20 cellular contexts compared by ENCODE assay signal in genomic region chr16:8848231-8848938, GRCh38. TPM values are rescaled to one million over a fixed set of nuclear protein-coding genes. Genes with fewer than 3 reads are reported as not detected.
A peak's percentile ranks its signal among the peaks of the same experiment; 100 is the strongest.
DNase-seq lines count a peak whose midpoint lies in the region; ATAC-seq, FAIRE-seq and TF ChIP-seq lines count a peak whose summit lies in the region.
"Had no signal": no experiment of that assay in that cellular context is flagged by ENCODE, and none has a peak within 500 bp of the region (broad histone marks: within the 10 kb centered on the region; RNA-seq: fewer than 3 reads in every experiment).

No MANE protein-coding gene starts in this region.

- H3K4me2 ChIP-seq in HepG2 (ENCODE audit: low read depth, low read length) (no peak overlapping the region), mesendoderm (ENCODE audit: low read length) (no peak overlapping the region)

- H4K20me1 ChIP-seq in HepG2 (ENCODE audit: insufficient read depth, low read length): peaks cover 74% of the 10 kb centered on the region

- H3K4me3 Mint-ChIP-seq in natural killer cell: no peak overlapping the region
- H3K4me3 Mint-ChIP-seq: central memory CD8-positive, alpha-beta T cell had no signal

- H3K79me2 ChIP-seq in HepG2 (ENCODE audit: insufficient read depth, low read length) (peaks cover 20% of the 10 kb centered on the region), mesendoderm (ENCODE audit: control insufficient read depth, insufficient read depth, low read length) (peaks cover 2% of the 10 kb centered on the region)

- no peak overlapping the region for H3K27ac Mint-ChIP-seq in natural killer cell

- H3K36me3 Mint-ChIP-seq in natural killer cell: no peaks in the 10 kb centered on the region

- ATAC-seq in HepG2 (no peak), right lobe of liver (no peak), HG02970 (IDR thresholded peaks at IDR 0.05; ENCODE audit: low FRiP score, unreplicated experiment) (no peak), natural killer cell (no peak)

- no peak overlapping the region for H2AK5ac ChIP-seq in mesendoderm (ENCODE audit: low read length)

- H3K27me3 Mint-ChIP-seq in natural killer cell (ENCODE audit: low read depth in 2 of 2): no peaks in the 10 kb centered on the region
- H3K27me3 Mint-ChIP-seq: central memory CD8-positive, alpha-beta T cell had no signal

- no peaks in the 10 kb centered on the region for H3K9me3 Mint-ChIP-seq in natural killer cell
- H3K9me3 Mint-ChIP-seq: central memory CD8-positive, alpha-beta T cell had no signal

- H3K18ac ChIP-seq in mesendoderm (ENCODE audit: low read length): no peak overlapping the region

- no peak overlapping the region for H3K4ac ChIP-seq in mesendoderm (ENCODE audit: low read depth, low read length)

- H2BK15ac ChIP-seq in mesendoderm (replicated peaks; ENCODE audit: low read depth): no peak overlapping the region

- no peak; a peak in 1 of 4 replicates for TF ChIP-seq POLR2A in HepG2 (IDR thresholded peaks at IDR 0.05; ENCODE audit: insufficient read depth in 1 of 2, low read depth in 2 of 2, low read length in 2 of 2)
- TF ChIP-seq POLR2A in right lobe of liver (IDR thresholded peaks at IDR 0.05): no peak

- POLR2A ChIA-PET in HepG2 (lab: Yijun Ruan, JAX): interaction anchor here (0.6 to 1.0 kb wide), 2 partner anchors 15 to 45 kb away, joined by 3 to 5 read pairs; no protein-coding TSS in a partner anchor

- DNase-seq in HepG2 (ENCODE audit: low spot score): no peak
- DNase-seq in right lobe of liver: no peak
- no peak for DNase-seq in caudate nucleus (lab: John Stamatoyannopoulos, UW)
- DNase-seq in mesendoderm: no peak
- DNase-seq in SKM-1 treated with dmso at 0.1 percent for 144 hours (lab: John Stamatoyannopoulos, UW; ENCODE audit: unreplicated experiment): no peak
- DNase-seq in natural killer cell: no peak
- DNase-seq in SJCRH30: no peak
- DNase-seq: activated naive CD4-positive, alpha-beta T cell treated with anti-CD3 and anti-CD28 coated beads, Interleukin-2, amount 50 U/mL, for 16 hours; DMS79; erythroblast; hippocampal formation; NCI-H1436 treated with DMSO at 0.1 percent for 48 hours; NCI-H526 treated with DMSO at 0.1 percent for 48 hours; SIG-M5 had no signal

- CTCF ChIA-PET in HepG2 (lab: Yijun Ruan, JAX; ENCODE audit: low intra/inter-chr PET ratio, low total read pairs): no interaction called here

- TF ChIP-seq EP300 in HepG2 (IDR thresholded peaks at IDR 0.05; ENCODE audit: low read depth in 2 of 2, low read length in 2 of 2): no peak
- TF ChIP-seq EP300 in HepG2 (CRISPR knock-in tag; IDR thresholded peaks at IDR 0.05; ENCODE audit: borderline replicate concordance): no peak

- no peak overlapping the region for H4K8ac ChIP-seq in mesendoderm (ENCODE audit: low read depth, low read length)

- no peak overlapping the region for H3K23ac ChIP-seq in mesendoderm (ENCODE audit: low read length)

- intact Hi-C loops in HepG2 (cut with micrococcal nuclease; ENCODE audit: unreplicated experiment) (no loop called here), right lobe of liver (cut with DNase I) (no loop called here), natural killer cell (cut with micrococcal nuclease) (no loop called here)

- no peak overlapping the region for H3K56ac ChIP-seq in mesendoderm (ENCODE audit: low read length)

- TF ChIP-seq CTCF in HepG2 (CRISPR knock-in tag; IDR thresholded peaks at IDR 0.05) (no peak), right lobe of liver (IDR thresholded peaks at IDR 0.05) (no peak), natural killer cell (IDR thresholded peaks at IDR 0.05) (no peak)

- H3K9ac ChIP-seq in HepG2 (ENCODE audit: insufficient read depth, low read depth, low read length) (no peak overlapping the region), mesendoderm (ENCODE audit: low read length) (no peak overlapping the region)

- H3K27ac ChIP-seq in HepG2 (ENCODE audit: extremely low read length, insufficient read depth, low read length): no peak overlapping the region
- no peak overlapping the region for H3K27ac ChIP-seq in right lobe of liver
- peak overlapping the region; percentile 87 for H3K27ac ChIP-seq in caudate nucleus (ENCODE audit: low read depth, low read length)
- H3K27ac ChIP-seq in mesendoderm (ENCODE audit: low read depth, low read length): peak overlapping the region; percentile 13
- H3K27ac ChIP-seq in SJCRH30: no peak overlapping the region
- H3K27ac ChIP-seq: tibial artery had no signal

- H3K36me3 ChIP-seq in HepG2 (replicated peaks in 1 of 2; ENCODE audit: control insufficient read depth in 1 of 2, insufficient read depth in 2 of 2, low read length in 2 of 2): peaks cover 45 to 73% of the 10 kb centered on the region in 2 experiments
- peaks cover 0 to 8% (median 6%) of the 10 kb centered on the region in 4 donors for H3K36me3 ChIP-seq in right lobe of liver
- peaks cover 11% of the 10 kb centered on the region for H3K36me3 ChIP-seq in mesendoderm (ENCODE audit: control insufficient read depth, insufficient read depth, low read length)
- H3K36me3 ChIP-seq in SJCRH30: peaks cover 40% of the 10 kb centered on the region

- no peak for TF ChIP-seq RAD21 in HepG2 (CRISPR knock-in tag; IDR thresholded peaks at IDR 0.05)

- H3K79me1 ChIP-seq in mesendoderm (ENCODE audit: low read length): peaks cover 7% of the 10 kb centered on the region

- H3K27me3 ChIP-seq in HepG2 (ENCODE audit: control insufficient read depth in 1 of 2, insufficient read depth in 2 of 2, low read length in 2 of 2): no peaks in the 10 kb centered on the region
- H3K27me3 ChIP-seq in right lobe of liver: no peaks in the 10 kb centered on the region
- no peaks in the 10 kb centered on the region for H3K27me3 ChIP-seq in mesendoderm (ENCODE audit: insufficient read depth, low read length, poor library complexity)
- H3K27me3 ChIP-seq in SJCRH30: no peaks in the 10 kb centered on the region
- H3K27me3 ChIP-seq: tibial artery had no signal

- H3K4me1 ChIP-seq in HepG2 (ENCODE audit: insufficient read depth, low read length) (peaks cover 31% of the 10 kb centered on the region), right lobe of liver (peaks cover 0 to 29% (median 9%) of the 10 kb centered on the region in 4 donors), mesendoderm (ENCODE audit: control insufficient read depth, low read depth, low read length) (no peaks in the 10 kb centered on the region), SJCRH30 (peaks cover 5% of the 10 kb centered on the region; the same call in 1 of the 2 replicates)

- H2AFZ ChIP-seq in HepG2 (ENCODE audit: low read length): no peak overlapping the region

- H2BK5ac ChIP-seq in mesendoderm (ENCODE audit: low read length): no peak overlapping the region

- H3K4me3 ChIP-seq in HepG2 (replicated peaks in 1 of 3; ENCODE audit: insufficient read depth in 1 of 3, low read depth in 2 of 3, low read length in 3 of 3): no peak overlapping the region
- H3K4me3 ChIP-seq in right lobe of liver: no peak overlapping the region
- H3K4me3 ChIP-seq in mesendoderm (ENCODE audit: low read length): no peak overlapping the region
- H3K4me3 ChIP-seq in SJCRH30: no peak overlapping the region
- H3K4me3 ChIP-seq: tibial artery had no signal

- BruUV-seq in HepG2 (replicated peaks; lab: Mats Ljungman, UMichigan): TSS peak; percentile 8

- H4K5ac ChIP-seq in mesendoderm (ENCODE audit: low read length): no peak overlapping the region

- peaks cover 31 to 45% of the 10 kb centered on the region in 2 donors for H3K4me1 Mint-ChIP-seq in natural killer cell

- H3K9me3 ChIP-seq in HepG2 (ENCODE audit: low read length) (no peaks in the 10 kb centered on the region), right lobe of liver (no peaks in the 10 kb centered on the region), SJCRH30 (replicated peaks) (no peaks in the 10 kb centered on the region)
- H3K9me3 ChIP-seq: tibial artery had no signal

- in situ Hi-C loops in HepG2 (cut with HindIII; ENCODE audit: extremely low pct_ligation_motif_present, low pct_unique_long_range_greater_than_20kb): no loop called here

- WGBS in HepG2 (ENCODE audit: low lambda C conversion rate): 95% methylated on average over 24 of the region's 26 CpGs
- 88% methylated on average over 8 of the region's 26 CpGs for WGBS in right lobe of liver (ENCODE audit: insufficient coverage, low coverage, low lambda C conversion rate, missing lambda C conversion rate)
- no CpG with 5 or more reads among the region's 26 CpGs for WGBS in mesendoderm (ENCODE audit: extremely low coverage, insufficient coverage, low lambda C conversion rate)

- H2BK120ac ChIP-seq in mesendoderm (ENCODE audit: low read depth, low read length): no peak overlapping the region

- FAIRE-seq in HepG2 (lab: Jason Lieb, UNC): no peak
- FAIRE-seq: GM19239 had no signal

RNA-seq across cellular contexts. Expression of gene CARHSP1, which starts 20.4 kb away (rescaled TPM):
- total RNA-seq in HepG2 (2016; rRNA removed; fragmentation: Illumina TruSeq; extraction: Trizol) (345 and 349 TPM in 2 replicates), right lobe of liver (100 to 1,000 TPM in 1 of 6 experiments, 10 to 100 TPM in 5; 61.5 to 132 (median 73.1) TPM), natural killer cell (10 to 100 TPM; 59.0 to 70.0 (median 60.1) TPM)
- 202 and 227 TPM in 2 replicates for total RNA-seq in HepG2 (2016; cell fraction: cytosol; rRNA removed; fragmentation: Illumina TruSeq; extraction: Trizol; ENCODE audit: low read depth)
- 351 and 370 TPM in 2 replicates for total RNA-seq in HepG2 (2016; cell fraction: insoluble cytoplasmic fraction; rRNA removed; fragmentation: Illumina TruSeq; extraction: Trizol)
- 185 and 210 TPM in 2 replicates for total RNA-seq in HepG2 (2016; cell fraction: membrane; rRNA removed; fragmentation: Illumina TruSeq; extraction: Trizol)
- 126 and 138 TPM in 2 replicates for total RNA-seq in HepG2 (2016; cell fraction: nucleus; rRNA removed; fragmentation: Illumina TruSeq; extraction: Trizol)
- polyA plus RNA-seq in HepG2 (2011; rRNA removed): 173 and 193 TPM in 2 replicates
- polyA plus RNA-seq in HepG2 (2011; cell fraction: cytosol; rRNA removed): 139 and 221 TPM in 2 replicates
- 209 and 223 TPM in 2 replicates for polyA plus RNA-seq in HepG2 (2011; cell fraction: nucleus; rRNA removed)
- 167 and 252 TPM in 2 replicates for polyA plus RNA-seq in HepG2 (2012)
- 224 and 244 TPM in 2 replicates for polyA plus RNA-seq in HepG2 (2016; cell fraction: cytosol; fragmentation: Illumina TruSeq; extraction: Trizol; ENCODE audit: low read depth)
- 425 and 448 TPM in 2 replicates for polyA plus RNA-seq in HepG2 (2016; cell fraction: insoluble cytoplasmic fraction; fragmentation: Illumina TruSeq; extraction: Trizol; ENCODE audit: low read depth)
- 197 and 214 TPM in 2 replicates for polyA plus RNA-seq in HepG2 (2016; cell fraction: membrane; fragmentation: Illumina TruSeq; extraction: Trizol; ENCODE audit: low read depth)
- polyA plus RNA-seq in HepG2 (2016; cell fraction: nucleus; fragmentation: Illumina TruSeq; extraction: Trizol; ENCODE audit: insufficient read depth, low read depth): 269 and 287 TPM in 2 replicates
- polyA minus RNA-seq in HepG2 (2011; rRNA and poly(A)+ RNA removed; ENCODE audit: low replicate concordance): 186 and 379 TPM in 2 replicates
- polyA minus RNA-seq in HepG2 (2011; cell fraction: cytosol; rRNA and poly(A)+ RNA removed): 166 and 175 TPM in 2 replicates
- 55.6 and 67.6 TPM in 2 replicates for polyA minus RNA-seq in HepG2 (2011; cell fraction: nucleus; rRNA and poly(A)+ RNA removed)
- polyA plus RNA-seq in mesendoderm (2013, experiment 1 of 2): 81.0 TPM
- polyA plus RNA-seq in mesendoderm (2013, experiment 2 of 2): 79.6 TPM
- total RNA-seq in SJCRH30 (2014; rRNA removed; shearing (Covaris generic)): 196 and 233 TPM in 2 replicates

RNA-seq across cellular contexts. Expression of gene LITAFD, which starts 33.8 kb away (rescaled TPM):
- not detected in 2 replicates for total RNA-seq in HepG2 (2016; rRNA removed; fragmentation: Illumina TruSeq; extraction: Trizol)
- total RNA-seq in HepG2 (2016; cell fraction: cytosol; rRNA removed; fragmentation: Illumina TruSeq; extraction: Trizol; ENCODE audit: low read depth): not detected in 2 replicates
- total RNA-seq in HepG2 (2016; cell fraction: insoluble cytoplasmic fraction; rRNA removed; fragmentation: Illumina TruSeq; extraction: Trizol): not detected in 2 replicates
- 0.19 TPM in 1 of 2 replicates, not detected in the other for total RNA-seq in HepG2 (2016; cell fraction: membrane; rRNA removed; fragmentation: Illumina TruSeq; extraction: Trizol)
- total RNA-seq in HepG2 (2016; cell fraction: nucleus; rRNA removed; fragmentation: Illumina TruSeq; extraction: Trizol): not detected in 2 replicates
- polyA plus RNA-seq in HepG2 (2011; rRNA removed): 0.14 TPM in 1 of 2 replicates, not detected in the other
- polyA plus RNA-seq in HepG2 (2011; cell fraction: cytosol; rRNA removed): not detected in 2 replicates
- not detected in 2 replicates for polyA plus RNA-seq in HepG2 (2011; cell fraction: nucleus; rRNA removed)
- polyA plus RNA-seq in HepG2 (2012): not detected in 2 replicates
- not detected in 2 replicates for polyA plus RNA-seq in HepG2 (2016; cell fraction: cytosol; fragmentation: Illumina TruSeq; extraction: Trizol; ENCODE audit: low read depth)
- polyA plus RNA-seq in HepG2 (2016; cell fraction: insoluble cytoplasmic fraction; fragmentation: Illumina TruSeq; extraction: Trizol; ENCODE audit: low read depth): not detected in 2 replicates
- not detected in 2 replicates for polyA plus RNA-seq in HepG2 (2016; cell fraction: membrane; fragmentation: Illumina TruSeq; extraction: Trizol; ENCODE audit: low read depth)
- not detected in 2 replicates for polyA plus RNA-seq in HepG2 (2016; cell fraction: nucleus; fragmentation: Illumina TruSeq; extraction: Trizol; ENCODE audit: insufficient read depth, low read depth)
- polyA minus RNA-seq in HepG2 (2011; rRNA and poly(A)+ RNA removed; ENCODE audit: low replicate concordance): 0.12 TPM in 1 of 2 replicates, not detected in the other
- not detected in 2 replicates for polyA minus RNA-seq in HepG2 (2011; cell fraction: cytosol; rRNA and poly(A)+ RNA removed)
- not detected in 2 replicates for polyA minus RNA-seq in HepG2 (2011; cell fraction: nucleus; rRNA and poly(A)+ RNA removed)
- total RNA-seq in right lobe of liver: not detected
- polyA plus RNA-seq in mesendoderm (2013, experiment 1 of 2): not detected
- not detected for polyA plus RNA-seq in mesendoderm (2013, experiment 2 of 2)
- 1 to 10 TPM in 1 of 3 donors, under 1 TPM in 2; 0.21 to 1.1 (median 0.29) TPM for total RNA-seq in natural killer cell
- not detected in 2 replicates for total RNA-seq in SJCRH30 (2014; rRNA removed; shearing (Covaris generic))
- total RNA-seq: HT1080, lower leg skin had no signal

RNA-seq across cellular contexts. Expression of gene PMM2, which starts 50.7 kb away (rescaled TPM):
- total RNA-seq in HepG2 (2016; rRNA removed; fragmentation: Illumina TruSeq; extraction: Trizol) (93.7 and 100 TPM in 2 replicates), right lobe of liver (10 to 100 TPM; 18.6 to 47.8 (median 39.0) TPM), natural killer cell (10 to 100 TPM; 33.4 to 37.6 (median 36.4) TPM)
- total RNA-seq in HepG2 (2016; cell fraction: cytosol; rRNA removed; fragmentation: Illumina TruSeq; extraction: Trizol; ENCODE audit: low read depth): 13.5 and 14.5 TPM in 2 replicates
- total RNA-seq in HepG2 (2016; cell fraction: insoluble cytoplasmic fraction; rRNA removed; fragmentation: Illumina TruSeq; extraction: Trizol): 86.4 and 94.6 TPM in 2 replicates
- total RNA-seq in HepG2 (2016; cell fraction: membrane; rRNA removed; fragmentation: Illumina TruSeq; extraction: Trizol): 34.1 and 38.1 TPM in 2 replicates
- 95.2 and 107 TPM in 2 replicates for total RNA-seq in HepG2 (2016; cell fraction: nucleus; rRNA removed; fragmentation: Illumina TruSeq; extraction: Trizol)
- polyA plus RNA-seq in HepG2 (2011; rRNA removed): 50.5 and 52.2 TPM in 2 replicates
- 38.6 and 40.1 TPM in 2 replicates for polyA plus RNA-seq in HepG2 (2011; cell fraction: cytosol; rRNA removed)
- 58.3 and 59.2 TPM in 2 replicates for polyA plus RNA-seq in HepG2 (2011; cell fraction: nucleus; rRNA removed)
- 46.5 and 55.2 TPM in 2 replicates for polyA plus RNA-seq in HepG2 (2012)
- 9.4 and 10.2 TPM in 2 replicates for polyA plus RNA-seq in HepG2 (2016; cell fraction: cytosol; fragmentation: Illumina TruSeq; extraction: Trizol; ENCODE audit: low read depth)
- 85.4 and 97.6 TPM in 2 replicates for polyA plus RNA-seq in HepG2 (2016; cell fraction: insoluble cytoplasmic fraction; fragmentation: Illumina TruSeq; extraction: Trizol; ENCODE audit: low read depth)
- polyA plus RNA-seq in HepG2 (2016; cell fraction: membrane; fragmentation: Illumina TruSeq; extraction: Trizol; ENCODE audit: low read depth): 26.6 and 29.3 TPM in 2 replicates
- polyA plus RNA-seq in HepG2 (2016; cell fraction: nucleus; fragmentation: Illumina TruSeq; extraction: Trizol; ENCODE audit: insufficient read depth, low read depth): 91.3 and 91.5 TPM in 2 replicates
- 21.7 and 40.5 TPM in 2 replicates for polyA minus RNA-seq in HepG2 (2011; rRNA and poly(A)+ RNA removed; ENCODE audit: low replicate concordance)
- polyA minus RNA-seq in HepG2 (2011; cell fraction: cytosol; rRNA and poly(A)+ RNA removed): 18.1 and 22.2 TPM in 2 replicates
- polyA minus RNA-seq in HepG2 (2011; cell fraction: nucleus; rRNA and poly(A)+ RNA removed): 126 and 133 TPM in 2 replicates
- polyA plus RNA-seq in mesendoderm (2013, experiment 1 of 2): 59.3 TPM
- polyA plus RNA-seq in mesendoderm (2013, experiment 2 of 2): 57.4 TPM
- total RNA-seq in SJCRH30 (2014; rRNA removed; shearing (Covaris generic)): 31.1 and 40.3 TPM in 2 replicates

RNA-seq across cellular contexts. Expression of gene TMEM186, which starts 50.9 kb away (rescaled TPM):
- total RNA-seq in HepG2 (2016; rRNA removed; fragmentation: Illumina TruSeq; extraction: Trizol) (19.2 and 19.3 TPM in 2 replicates), right lobe of liver (1 to 10 TPM; 5.0 to 9.4 (median 6.9) TPM), natural killer cell (1 to 10 TPM; 3.0 to 5.2 (median 4.1) TPM)
- total RNA-seq in HepG2 (2016; cell fraction: cytosol; rRNA removed; fragmentation: Illumina TruSeq; extraction: Trizol; ENCODE audit: low read depth): 4.9 and 5.3 TPM in 2 replicates
- total RNA-seq in HepG2 (2016; cell fraction: insoluble cytoplasmic fraction; rRNA removed; fragmentation: Illumina TruSeq; extraction: Trizol): 18.1 and 21.2 TPM in 2 replicates
- 9.4 TPM in 2 replicates for total RNA-seq in HepG2 (2016; cell fraction: membrane; rRNA removed; fragmentation: Illumina TruSeq; extraction: Trizol)
- 10.8 and 14.1 TPM in 2 replicates for total RNA-seq in HepG2 (2016; cell fraction: nucleus; rRNA removed; fragmentation: Illumina TruSeq; extraction: Trizol)
- 16.2 and 16.6 TPM in 2 replicates for polyA plus RNA-seq in HepG2 (2011; rRNA removed)
- 17.9 and 19.7 TPM in 2 replicates for polyA plus RNA-seq in HepG2 (2011; cell fraction: cytosol; rRNA removed)
- 7.4 and 11.7 TPM in 2 replicates for polyA plus RNA-seq in HepG2 (2011; cell fraction: nucleus; rRNA removed)
- polyA plus RNA-seq in HepG2 (2012): 19.9 and 20.0 TPM in 2 replicates
- polyA plus RNA-seq in HepG2 (2016; cell fraction: cytosol; fragmentation: Illumina TruSeq; extraction: Trizol; ENCODE audit: low read depth): 4.0 and 4.6 TPM in 2 replicates
- polyA plus RNA-seq in HepG2 (2016; cell fraction: insoluble cytoplasmic fraction; fragmentation: Illumina TruSeq; extraction: Trizol; ENCODE audit: low read depth): 23.9 and 26.4 TPM in 2 replicates
- polyA plus RNA-seq in HepG2 (2016; cell fraction: membrane; fragmentation: Illumina TruSeq; extraction: Trizol; ENCODE audit: low read depth): 8.6 and 8.7 TPM in 2 replicates
- polyA plus RNA-seq in HepG2 (2016; cell fraction: nucleus; fragmentation: Illumina TruSeq; extraction: Trizol; ENCODE audit: insufficient read depth, low read depth): 25.3 and 26.3 TPM in 2 replicates
- 14.0 and 14.7 TPM in 2 replicates for polyA minus RNA-seq in HepG2 (2011; rRNA and poly(A)+ RNA removed; ENCODE audit: low replicate concordance)
- polyA minus RNA-seq in HepG2 (2011; cell fraction: cytosol; rRNA and poly(A)+ RNA removed): 4.7 and 5.1 TPM in 2 replicates
- polyA minus RNA-seq in HepG2 (2011; cell fraction: nucleus; rRNA and poly(A)+ RNA removed): 5.2 and 6.5 TPM in 2 replicates
- 5.5 TPM for polyA plus RNA-seq in mesendoderm (2013, experiment 1 of 2)
- 6.0 TPM for polyA plus RNA-seq in mesendoderm (2013, experiment 2 of 2)
- total RNA-seq in SJCRH30 (2014; rRNA removed; shearing (Covaris generic)): 4.1 and 5.1 TPM in 2 replicates

Comparison
In these comparisons a context has a peak if more than half of its experiments do, and no peak if none do; other contexts are left out.
1. H3K27ac ChIP-seq: peak in caudate nucleus (single experiment) and mesendoderm (single experiment); none in HepG2 (single experiment), right lobe of liver (0 of 3) and SJCRH30 (single experiment).